Comparison of ENCODE assay signal across 2 cellular contexts in the genomic region with DNA sequence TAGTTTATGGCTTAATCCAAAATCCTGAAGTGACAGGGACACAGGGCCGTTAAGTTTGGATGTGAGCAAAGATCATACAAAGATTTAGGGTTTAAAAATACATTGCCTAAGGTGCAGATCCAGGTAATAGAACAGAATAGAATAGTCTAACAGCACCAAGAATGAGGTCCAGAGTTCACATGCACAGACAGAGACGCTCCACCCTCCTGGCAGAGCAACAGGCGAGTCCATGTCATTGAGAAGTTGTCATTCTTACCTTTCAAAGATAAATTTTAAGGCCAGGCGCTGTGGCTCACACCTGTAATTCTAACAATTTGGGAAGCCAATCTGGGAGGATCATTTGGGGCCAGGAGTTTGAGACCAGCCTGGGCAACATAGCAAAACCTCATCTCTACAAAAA.
TF ChIP-seq lines count a peak whose summit lies in the region.

No MANE protein-coding gene starts in this region.

TF ChIP-seq in SK-N-SH, 30 proteins besides CTCF, POLR2A, EP300 and RAD21 (continued from another document):
- TF ChIP-seq, protein P1, sequence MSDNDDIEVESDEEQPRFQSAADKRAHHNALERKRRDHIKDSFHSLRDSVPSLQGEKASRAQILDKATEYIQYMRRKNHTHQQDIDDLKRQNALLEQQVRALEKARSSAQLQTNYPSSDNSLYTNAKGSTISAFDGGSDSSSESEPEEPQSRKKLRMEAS (IDR thresholded peaks at IDR 0.05; ENCODE audit: low read depth), result no peak
- TF ChIP-seq YY1 (IDR thresholded peaks at IDR 0.05; ENCODE audit: low read depth) (no peak), POLR2AphosphoS5 (IDR thresholded peaks at IDR 0.05; ENCODE audit: low read depth, low read length) (no peak), TCF12 (IDR thresholded peaks at IDR 0.05) (no peak), TEAD4 (IDR thresholded peaks at IDR 0.05; ENCODE audit: borderline replicate concordance, insufficient read depth) (no peak), MEF2A (IDR thresholded peaks at IDR 0.05; ENCODE audit: borderline replicate concordance, low read depth) (no peak), IRF3 (IDR thresholded peaks at IDR 0.05; ENCODE audit: low read depth, low read length) (no peak), TAF1 (IDR thresholded peaks at IDR 0.05; ENCODE audit: borderline replicate concordance, low read depth, low read length) (no peak)
- TF ChIP-seq, protein P2, sequence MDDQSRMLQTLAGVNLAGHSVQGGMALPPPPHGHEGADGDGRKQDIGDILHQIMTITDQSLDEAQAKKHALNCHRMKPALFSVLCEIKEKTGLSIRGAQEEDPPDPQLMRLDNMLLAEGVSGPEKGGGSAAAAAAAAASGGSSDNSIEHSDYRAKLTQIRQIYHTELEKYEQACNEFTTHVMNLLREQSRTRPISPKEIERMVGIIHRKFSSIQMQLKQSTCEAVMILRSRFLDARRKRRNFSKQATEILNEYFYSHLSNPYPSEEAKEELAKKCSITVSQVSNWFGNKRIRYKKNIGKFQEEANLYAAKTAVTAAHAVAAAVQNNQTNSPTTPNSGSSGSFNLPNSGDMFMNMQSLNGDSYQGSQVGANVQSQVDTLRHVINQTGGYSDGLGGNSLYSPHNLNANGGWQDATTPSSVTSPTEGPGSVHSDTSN (IDR thresholded peaks at IDR 0.05), result no peak

TF ChIP-seq in SK-N-SH treated with all-trans-retinoic acid at 6 μM for 48 hours, 23 proteins besides CTCF, POLR2A, EP300 and RAD21 (continued from another document):
- TF ChIP-seq CREB5 (CRISPR knock-in tag; IDR thresholded peaks at IDR 0.05; ENCODE audit: low read depth), result no peak
- TF ChIP-seq PPARA (CRISPR knock-in tag; IDR thresholded peaks at IDR 0.05; ENCODE audit: borderline replicate concordance), result no peak
- no peak for TF ChIP-seq TCF4 (CRISPR knock-in tag; IDR thresholded peaks at IDR 0.05; ENCODE audit: borderline replicate concordance)
- TF ChIP-seq ZFP3 (CRISPR knock-in tag; IDR thresholded peaks at IDR 0.05), result no peak
- no peak for TF ChIP-seq TOX (CRISPR knock-in tag; IDR thresholded peaks at IDR 0.05; ENCODE audit: borderline replicate concordance)
- TF ChIP-seq, protein P3, sequence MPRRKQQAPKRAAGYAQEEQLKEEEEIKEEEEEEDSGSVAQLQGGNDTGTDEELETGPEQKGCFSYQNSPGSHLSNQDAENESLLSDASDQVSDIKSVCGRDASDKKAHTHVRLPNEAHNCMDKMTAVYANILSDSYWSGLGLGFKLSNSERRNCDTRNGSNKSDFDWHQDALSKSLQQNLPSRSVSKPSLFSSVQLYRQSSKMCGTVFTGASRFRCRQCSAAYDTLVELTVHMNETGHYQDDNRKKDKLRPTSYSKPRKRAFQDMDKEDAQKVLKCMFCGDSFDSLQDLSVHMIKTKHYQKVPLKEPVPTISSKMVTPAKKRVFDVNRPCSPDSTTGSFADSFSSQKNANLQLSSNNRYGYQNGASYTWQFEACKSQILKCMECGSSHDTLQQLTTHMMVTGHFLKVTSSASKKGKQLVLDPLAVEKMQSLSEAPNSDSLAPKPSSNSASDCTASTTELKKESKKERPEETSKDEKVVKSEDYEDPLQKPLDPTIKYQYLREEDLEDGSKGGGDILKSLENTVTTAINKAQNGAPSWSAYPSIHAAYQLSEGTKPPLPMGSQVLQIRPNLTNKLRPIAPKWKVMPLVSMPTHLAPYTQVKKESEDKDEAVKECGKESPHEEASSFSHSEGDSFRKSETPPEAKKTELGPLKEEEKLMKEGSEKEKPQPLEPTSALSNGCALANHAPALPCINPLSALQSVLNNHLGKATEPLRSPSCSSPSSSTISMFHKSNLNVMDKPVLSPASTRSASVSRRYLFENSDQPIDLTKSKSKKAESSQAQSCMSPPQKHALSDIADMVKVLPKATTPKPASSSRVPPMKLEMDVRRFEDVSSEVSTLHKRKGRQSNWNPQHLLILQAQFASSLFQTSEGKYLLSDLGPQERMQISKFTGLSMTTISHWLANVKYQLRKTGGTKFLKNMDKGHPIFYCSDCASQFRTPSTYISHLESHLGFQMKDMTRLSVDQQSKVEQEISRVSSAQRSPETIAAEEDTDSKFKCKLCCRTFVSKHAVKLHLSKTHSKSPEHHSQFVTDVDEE (CRISPR knock-in tag; IDR thresholded peaks at IDR 0.05), result no peak
- no peak for TF ChIP-seq ZC3H10 (CRISPR knock-in tag; IDR thresholded peaks at IDR 0.05)
- TF ChIP-seq PATZ1 (CRISPR knock-in tag; IDR thresholded peaks at IDR 0.05; ENCODE audit: borderline replicate concordance), result no peak
- no peak for TF ChIP-seq OSR1 (CRISPR knock-in tag; IDR thresholded peaks at IDR 0.05)
- no peak for TF ChIP-seq CSRNP3 (CRISPR knock-in tag; IDR thresholded peaks at IDR 0.05)
- no peak for TF ChIP-seq ISL1 (CRISPR knock-in tag; IDR thresholded peaks at IDR 0.05)
- TF ChIP-seq CSDC2 (CRISPR knock-in tag; IDR thresholded peaks at IDR 0.05), result no peak
- TF ChIP-seq, protein P4, sequence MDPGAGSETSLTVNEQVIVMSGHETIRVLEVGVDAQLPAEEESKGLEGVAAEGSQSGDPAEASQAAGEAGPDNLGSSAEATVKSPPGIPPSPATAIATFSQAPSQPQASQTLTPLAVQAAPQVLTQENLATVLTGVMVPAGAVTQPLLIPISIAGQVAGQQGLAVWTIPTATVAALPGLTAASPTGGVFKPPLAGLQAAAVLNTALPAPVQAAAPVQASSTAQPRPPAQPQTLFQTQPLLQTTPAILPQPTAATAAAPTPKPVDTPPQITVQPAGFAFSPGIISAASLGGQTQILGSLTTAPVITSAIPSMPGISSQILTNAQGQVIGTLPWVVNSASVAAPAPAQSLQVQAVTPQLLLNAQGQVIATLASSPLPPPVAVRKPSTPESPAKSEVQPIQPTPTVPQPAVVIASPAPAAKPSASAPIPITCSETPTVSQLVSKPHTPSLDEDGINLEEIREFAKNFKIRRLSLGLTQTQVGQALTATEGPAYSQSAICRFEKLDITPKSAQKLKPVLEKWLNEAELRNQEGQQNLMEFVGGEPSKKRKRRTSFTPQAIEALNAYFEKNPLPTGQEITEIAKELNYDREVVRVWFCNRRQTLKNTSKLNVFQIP (CRISPR knock-in tag; IDR thresholded peaks at IDR 0.05; ENCODE audit: borderline replicate concordance, low read depth), result no peak
- no peak for TF ChIP-seq GLIS3 (CRISPR knock-in tag; IDR thresholded peaks at IDR 0.05)
